ENCODE assay signal across 13 cellular contexts in the genomic region with DNA sequence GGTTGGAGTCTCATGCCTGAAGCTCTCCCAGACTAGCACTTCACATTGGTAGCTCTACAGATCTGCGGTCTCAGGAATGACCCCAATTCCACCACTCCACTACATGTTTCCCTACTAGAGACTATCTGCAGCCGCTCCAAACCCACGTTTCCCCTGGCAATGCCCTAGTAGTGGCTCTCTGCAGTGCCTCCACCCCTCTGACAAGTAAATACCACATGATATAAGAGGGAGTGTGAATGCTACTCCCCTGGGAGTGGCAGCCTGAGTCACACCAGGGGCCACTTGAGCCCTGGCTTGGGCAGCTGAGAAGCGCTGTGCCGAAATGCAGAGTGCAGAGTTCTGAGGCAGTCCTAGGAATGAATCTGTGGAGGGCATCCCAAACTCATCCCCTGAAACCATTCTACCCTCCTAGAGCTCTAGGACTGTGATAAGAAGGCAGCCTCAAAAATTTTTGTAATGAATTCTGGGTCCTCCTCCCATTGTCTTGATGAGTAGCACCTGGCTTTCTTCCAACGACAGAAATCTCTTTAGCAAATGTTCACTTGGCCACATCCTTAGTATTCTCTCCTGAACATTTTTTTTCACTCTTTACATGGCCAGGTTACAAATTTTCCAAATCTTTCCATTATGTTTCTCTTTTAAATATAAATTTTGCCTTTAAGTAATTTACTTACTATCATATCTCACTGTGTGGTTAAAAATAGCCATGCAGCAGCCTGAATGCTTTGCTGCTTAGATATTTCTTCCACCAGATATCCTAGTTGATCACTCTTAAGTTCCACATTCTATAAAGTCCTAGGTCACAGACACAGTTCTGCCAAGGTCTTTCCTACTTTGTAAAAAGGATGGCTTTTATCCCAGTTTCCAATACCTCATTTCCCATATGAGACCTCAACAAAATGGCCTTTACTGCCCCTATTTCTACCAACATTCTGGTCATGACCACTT.
DNase-seq lines count a peak whose midpoint lies in the region; ATAC-seq and TF ChIP-seq lines count a peak whose summit lies in the region.
"Had no signal": no experiment of that assay in that cellular context is flagged by ENCODE, and none has a peak within 500 bp of the region (broad histone marks: within the 10 kb centered on the region; RNA-seq: fewer than 3 reads in every experiment).

No MANE protein-coding gene starts in this region.

- H3K9me3 ChIP-seq in PC-3 (ENCODE audit: low read length): no peaks in the 10 kb centered on the region
- H3K9me3 ChIP-seq in CD8-positive, alpha-beta T cell (ENCODE audit: low read length): no peaks in the 10 kb centered on the region

- H3K4me3 Mint-ChIP-seq in stimulated activated naive B cell treated with anti-CD40 and anti-IgM and Interleukin-4, amounts not matched to agents 10 μg/mL and 1 μg/mL and 100 μg/mL, for 72 hours: no peak overlapping the region
- H3K4me3 Mint-ChIP-seq in CD8-positive, alpha-beta T cell: no peak overlapping the region

- POLR2A ChIA-PET in PC-3 (lab: Charles Lee; ENCODE audit: unreplicated experiment): no interaction called here
- POLR2A ChIA-PET in CD8-positive, alpha-beta T cell (lab: Charles Lee): no interaction called here

- TF ChIP-seq CTCF in PC-3 (conservative IDR thresholded peaks at IDR 0.05; ENCODE audit: low read depth, low read length) (no peak), foreskin keratinocyte (conservative IDR thresholded peaks at IDR 0.05) (no peak)
- no peak for TF ChIP-seq CTCF in CD8-positive, alpha-beta T cell (IDR thresholded peaks at IDR 0.05)

- peak overlapping the region; percentile 37 for H3K27ac Mint-ChIP-seq in stimulated activated naive B cell treated with anti-CD40 and anti-IgM and Interleukin-4, amounts not matched to agents 10 μg/mL and 1 μg/mL and 100 μg/mL, for 72 hours
- no peak overlapping the region for H3K27ac Mint-ChIP-seq in CD8-positive, alpha-beta T cell

- peak overlapping the region; percentile 46 for H2AFZ ChIP-seq in PC-3 (ENCODE audit: low read length)
- H2AFZ ChIP-seq: PC-9 had no signal

- ATAC-seq in PC-3 (peak; percentile 97), foreskin keratinocyte (peak; percentile 92)
- peak; percentile 63 to 65 for ATAC-seq in stimulated activated naive B cell treated with anti-CD40 and anti-IgM and Interleukin-4, amounts not matched to agents 10 μg/mL and 1 μg/mL and 100 μg/mL, for 72 hours (replicated peaks)
- ATAC-seq in CD8-positive, alpha-beta T cell: no peak
- no peak for ATAC-seq in activated CD4-positive, CD25-positive, alpha-beta regulatory T cell treated with anti-CD3 and anti-CD28 coated beads, Interleukin-2, amount 50 U/mL, for 24 hours

- intact Hi-C loops in PC-3 (cut with micrococcal nuclease): loop anchor here (5.0 kb wide), 1 partner anchor 160 kb away; a partner anchor contains a TSS
- intact Hi-C loops in CD8-positive, alpha-beta T cell (cut with DNase I, micrococcal nuclease): no loop called here

- H3K4me1 ChIP-seq in PC-3 (ENCODE audit: insufficient read depth, low read length) (peaks cover 17% of the 10 kb centered on the region), foreskin keratinocyte (peaks cover 8% of the 10 kb centered on the region)
- H3K4me1 ChIP-seq in CD8-positive, alpha-beta T cell (ENCODE audit: insufficient read depth, low read length): no peaks in the 10 kb centered on the region

- CTCF ChIA-PET in PC-3 (lab: Charles Lee): interaction anchor here (0.6 kb wide), 1 partner anchor 159 kb away, joined by 5 read pairs; no protein-coding TSS in a partner anchor
- CTCF ChIA-PET in CD8-positive, alpha-beta T cell (lab: Charles Lee): no interaction called here

- no peaks in the 10 kb centered on the region for H4K20me1 ChIP-seq in PC-3 (ENCODE audit: low read length)

- no peaks in the 10 kb centered on the region for H3K36me3 ChIP-seq in PC-3 (ENCODE audit: low read depth, low read length)
- no peaks in the 10 kb centered on the region for H3K36me3 ChIP-seq in CD8-positive, alpha-beta T cell (ENCODE audit: insufficient read depth, low read length)

- peaks cover 11 to 12% of the 10 kb centered on the region in 2 donors for H3K4me1 Mint-ChIP-seq in stimulated activated naive B cell treated with anti-CD40 and anti-IgM and Interleukin-4, amounts not matched to agents 10 μg/mL and 1 μg/mL and 100 μg/mL, for 72 hours
- no peaks in the 10 kb centered on the region for H3K4me1 Mint-ChIP-seq in CD8-positive, alpha-beta T cell (ENCODE audit: low read depth)

- BruUV-seq in PC-3 (replicated peaks; lab: Mats Ljungman, UMichigan): TSS peak; percentile 44

- no peaks in the 10 kb centered on the region for H3K27me3 ChIP-seq in PC-3 (ENCODE audit: low read length)
- no peaks in the 10 kb centered on the region for H3K27me3 ChIP-seq in foreskin keratinocyte
- no peaks in the 10 kb centered on the region for H3K27me3 ChIP-seq in CD8-positive, alpha-beta T cell (ENCODE audit: insufficient read depth, low read length)

- no peaks in the 10 kb centered on the region for H3K27me3 Mint-ChIP-seq in stimulated activated naive B cell treated with anti-CD40 and anti-IgM and Interleukin-4, amounts not matched to agents 10 μg/mL and 1 μg/mL and 100 μg/mL, for 72 hours
- H3K27me3 Mint-ChIP-seq in CD8-positive, alpha-beta T cell (ENCODE audit: low read depth): peaks cover 6% of the 10 kb centered on the region

- H3K79me2 ChIP-seq in PC-3 (ENCODE audit: low read length): no peaks in the 10 kb centered on the region

- DNase-seq in HT1080 (ENCODE audit: low read depth) (peak; percentile 73), PC-3 (peak; percentile 72), foreskin keratinocyte (peak in 1 of 2 donors; percentile 51), NCI-H146 (lab: John Stamatoyannopoulos, UW) (no peak), occipital lobe (lab: John Stamatoyannopoulos, UW) (no peak)
- peak; percentile 4 for DNase-seq in stimulated activated naive B cell treated with anti-CD40 and anti-IgM and Interleukin-4, amounts not matched to agents 10 μg/mL and 1 μg/mL and 100 μg/mL, for 72 hours
- DNase-seq in CD8-positive, alpha-beta T cell: no peak
- DNase-seq: activated CD4-positive, CD25-positive, alpha-beta regulatory T cell; activated effector memory CD4-positive, alpha-beta T cell treated with Interleukin-2 at 50 U/mL for 16 hours; dermis blood vessel endothelial cell; stimulated activated naive CD4-positive, alpha-beta T cell had no signal

- H3K9me2 ChIP-seq in PC-3 (replicated peaks; ENCODE audit: low read length): no peaks in the 10 kb centered on the region

- peaks cover 0 to 7% of the 10 kb centered on the region in 2 donors for H3K9me3 Mint-ChIP-seq in stimulated activated naive B cell treated with anti-CD40 and anti-IgM and Interleukin-4, amounts not matched to agents 10 μg/mL and 1 μg/mL and 100 μg/mL, for 72 hours
- H3K9me3 Mint-ChIP-seq in CD8-positive, alpha-beta T cell: peaks cover 5% of the 10 kb centered on the region

- H3K4me3 ChIP-seq in PC-3 (ENCODE audit: low read length): no peak overlapping the region
- no peak overlapping the region for H3K4me3 ChIP-seq in CD8-positive, alpha-beta T cell (ENCODE audit: low read depth, low read length)
- H3K4me3 ChIP-seq: PC-9 had no signal

- no peaks in the 10 kb centered on the region for H3F3A ChIP-seq in PC-3 (ENCODE audit: low read length, unreplicated experiment)

- H3K27ac ChIP-seq in PC-3 (ENCODE audit: low read length): peak overlapping the region; percentile 71
- H3K27ac ChIP-seq in foreskin keratinocyte: peak overlapping the region; percentile 52
- no peak overlapping the region for H3K27ac ChIP-seq in CD8-positive, alpha-beta T cell (ENCODE audit: low read depth, low read length)
- H3K27ac ChIP-seq: PC-9 had no signal

- H3K4me2 ChIP-seq in PC-3 (ENCODE audit: low read length): peak overlapping the region; percentile 46
- H3K4me2 ChIP-seq: PC-9 had no signal

- peaks cover 0 to 4% of the 10 kb centered on the region in 2 donors for H3K36me3 Mint-ChIP-seq in stimulated activated naive B cell treated with anti-CD40 and anti-IgM and Interleukin-4, amounts not matched to agents 10 μg/mL and 1 μg/mL and 100 μg/mL, for 72 hours
- H3K36me3 Mint-ChIP-seq in CD8-positive, alpha-beta T cell: no peaks in the 10 kb centered on the region

- H3K9ac ChIP-seq in PC-3 (ENCODE audit: low read length): peak overlapping the region; percentile 24

Comparison
In these comparisons a context has a peak if more than half of its experiments do, and no peak if none do; other contexts are left out.
1. DNase-seq: peak in HT1080 (single experiment), PC-3 (single experiment) and stimulated activated naive B cell treated with anti-CD40 and anti-IgM and Interleukin-4, amounts not matched to agents 10 μg/mL and 1 μg/mL and 100 μg/mL, for 72 hours (single experiment); none in CD8-positive, alpha-beta T cell (0 of 7), NCI-H146 (single experiment) and occipital lobe (single experiment).
2. ATAC-seq: peak in PC-3 (single experiment), foreskin keratinocyte (single experiment) and stimulated activated naive B cell treated with anti-CD40 and anti-IgM and Interleukin-4, amounts not matched to agents 10 μg/mL and 1 μg/mL and 100 μg/mL, for 72 hours (2 of 2); none in CD8-positive, alpha-beta T cell (single experiment) and activated CD4-positive, CD25-positive, alpha-beta regulatory T cell treated with anti-CD3 and anti-CD28 coated beads, Interleukin-2, amount 50 U/mL, for 24 hours (0 of 2).